Comparison of ENCODE assay signal across 11 cellular contexts in genomic region chr15:52093539-52094502, GRCh38. TPM values are rescaled to one million over a fixed set of nuclear protein-coding genes. Genes with fewer than 3 reads are reported as not detected.
DNase-seq lines count a peak whose midpoint lies in the region; ATAC-seq and TF ChIP-seq lines count a peak whose summit lies in the region.
"Had no signal": no experiment of that assay in that cellular context is flagged by ENCODE, and none has a peak within 500 bp of the region (broad histone marks: within the 10 kb centered on the region; RNA-seq: fewer than 3 reads in every experiment).

No MANE protein-coding gene starts in this region.

- H3K4me3 Mint-ChIP-seq in activated CD8-positive, alpha-beta T cell treated with anti-CD3 and anti-CD28 coated beads, Interleukin-2, amount 10 ng/mL, durations not matched to agents 7 days and 5 days: no peak overlapping the region

- H3K36me3 ChIP-seq in right atrium auricular region: no peaks in the 10 kb centered on the region
- H3K36me3 ChIP-seq in aorta (ENCODE audit: control insufficient read depth in 1 of 2, insufficient read depth in 2 of 2, low read length in 1 of 2): no peaks in the 10 kb centered on the region
- H3K36me3 ChIP-seq: BE2C had no signal

- peaks cover 14% of the 10 kb centered on the region for H3K9me3 Mint-ChIP-seq in activated CD8-positive, alpha-beta T cell treated with anti-CD3 and anti-CD28 coated beads, Interleukin-2, amount 10 ng/mL, durations not matched to agents 7 days and 5 days (ENCODE audit: insufficient read depth)

- no peak for TF ChIP-seq CTCF in right atrium auricular region (IDR thresholded peaks at IDR 0.05)
- no peak for TF ChIP-seq CTCF in astrocyte of the spinal cord (IDR thresholded peaks at IDR 0.05; ENCODE audit: low read depth, low read length)

- CTCF ChIA-PET in activated CD8-positive, alpha-beta T cell treated with anti-CD3 and anti-CD28 coated beads, Interleukin-2, amount 10 ng/mL, durations not matched to agents 7 days and 5 days (lab: Charles Lee): interaction anchor here (1.2 to 1.6 kb wide), 2 partner anchors 15 to 46 kb away, joined by 3 to 5 read pairs; no protein-coding TSS in a partner anchor

- in situ Hi-C loops in astrocyte of the spinal cord (cut with HindIII; ENCODE audit: low sequenced_read_pairs): no loop called here

- WGBS in aorta, 2 donors: 28 to 31% methylated on average over 12 of the region's 12 CpGs

- no peak overlapping the region for H3K27ac Mint-ChIP-seq in activated CD8-positive, alpha-beta T cell treated with anti-CD3 and anti-CD28 coated beads, Interleukin-2, amount 10 ng/mL, durations not matched to agents 7 days and 5 days

- H3K27me3 ChIP-seq in right atrium auricular region (no peaks in the 10 kb centered on the region), aorta (ENCODE audit: control insufficient read depth in 1 of 2, insufficient read depth in 2 of 2, low read length in 1 of 2) (no peaks in the 10 kb centered on the region)
- H3K27me3 ChIP-seq: BE2C had no signal

- no peaks in the 10 kb centered on the region for H3K4me1 Mint-ChIP-seq in activated CD8-positive, alpha-beta T cell treated with anti-CD3 and anti-CD28 coated beads, Interleukin-2, amount 10 ng/mL, durations not matched to agents 7 days and 5 days (ENCODE audit: low read depth)

- DNase-seq in Right ventricle myocardium superior (peak; percentile 54), right atrium auricular region (ENCODE audit: low spot score) (no peak), astrocyte of the spinal cord (ENCODE audit: low read depth, low spot score) (peak; percentile 94), kidney glomerular epithelial cell (lab: John Stamatoyannopoulos, UW) (peak; percentile 44), aorta (peak in 1 of 2 donors; percentile 72), NCI-H146 treated with DMSO at 0.1 percent for 48 hours (lab: John Stamatoyannopoulos, UW; ENCODE audit: unreplicated experiment) (no peak)
- DNase-seq in activated CD8-positive, alpha-beta T cell treated with anti-CD3 and anti-CD28 coated beads, Interleukin-2, amount 10 ng/mL, durations not matched to agents 7 days and 5 days: no peak
- DNase-seq: BE2C had no signal

- H3K4me1 ChIP-seq in right atrium auricular region (peaks cover 0 to 20% of the 10 kb centered on the region in 2 donors), aorta (ENCODE audit: control insufficient read depth in 1 of 2, insufficient read depth in 2 of 2, low read length in 2 of 2) (no peaks in the 10 kb centered on the region)
- H3K4me1 ChIP-seq: BE2C had no signal

- H3K4me3 ChIP-seq in right atrium auricular region: no peak overlapping the region
- H3K4me3 ChIP-seq in astrocyte of the spinal cord (ENCODE audit: low read depth, low read length): no peak overlapping the region
- H3K4me3 ChIP-seq in aorta (ENCODE audit: low read length in 2 of 2): no peak overlapping the region

- ATAC-seq in Right ventricle myocardium superior (ENCODE audit: poor library complexity) (peak; percentile 72), aorta (ENCODE audit: low FRiP score) (peak; percentile 72), GM18873 (IDR thresholded peaks at IDR 0.05; ENCODE audit: low FRiP score, unreplicated experiment) (no peak)
- no peak for ATAC-seq in activated CD8-positive, alpha-beta T cell treated with anti-CD3 and anti-CD28 coated beads, Interleukin-2, amount 10 ng/mL, durations not matched to agents 7 days and 5 days

- H3K27ac ChIP-seq in right atrium auricular region: peak overlapping the region in 1 of 2 donors; percentile 55
- peak overlapping the region in 1 of 2 donors; percentile 25 for H3K27ac ChIP-seq in aorta (ENCODE audit: low read depth in 1 of 2, low read length in 2 of 2)

- H3K36me3 Mint-ChIP-seq in activated CD8-positive, alpha-beta T cell treated with anti-CD3 and anti-CD28 coated beads, Interleukin-2, amount 10 ng/mL, durations not matched to agents 7 days and 5 days (ENCODE audit: low read depth): peaks cover 4% of the 10 kb centered on the region

- H3K9me3 ChIP-seq in right atrium auricular region (peaks cover 7 to 9% of the 10 kb centered on the region in 2 donors), aorta (ENCODE audit: control insufficient read depth, low read length) (no peaks in the 10 kb centered on the region)
- H3K9me3 ChIP-seq: BE2C had no signal

- intact Hi-C loops in Right ventricle myocardium superior (cut with DNase I) (no loop called here), aorta (cut with DNase I) (no loop called here)

- H3K27me3 Mint-ChIP-seq in activated CD8-positive, alpha-beta T cell treated with anti-CD3 and anti-CD28 coated beads, Interleukin-2, amount 10 ng/mL, durations not matched to agents 7 days and 5 days (ENCODE audit: low read depth): peaks cover 17% of the 10 kb centered on the region

- POLR2A ChIA-PET in activated CD8-positive, alpha-beta T cell treated with anti-CD3 and anti-CD28 coated beads, Interleukin-2, amount 10 ng/mL, durations not matched to agents 7 days and 5 days (lab: Charles Lee): interaction anchor here (0.6 kb wide), 1 partner anchor 11 kb away, joined by 3 read pairs; no protein-coding TSS in a partner anchor

RNA-seq across cellular contexts. Expression of gene BCL2L10, which starts 18.8 kb away (rescaled TPM):
- total RNA-seq in Right ventricle myocardium superior (not detected), right atrium auricular region (under 1 TPM in 1 of 2 donors, not detected in 1; 0.37 TPM), aorta (not detected)
- polyA plus RNA-seq in aorta: not detected
- total RNA-seq in activated CD8-positive, alpha-beta T cell treated with anti-CD3 and anti-CD28 coated beads, Interleukin-2, amount 10 ng/mL, durations not matched to agents 7 days and 5 days: under 1 TPM in 1 of 2 experiments, not detected in 1; 0.26 TPM
- total RNA-seq: subcutaneous adipose tissue had no signal
- polyA plus RNA-seq: neural cell had no signal

Comparison
In these comparisons a context has a peak if more than half of its experiments do, and no peak if none do; other contexts are left out.
1. DNase-seq: peak in Right ventricle myocardium superior (single experiment), astrocyte of the spinal cord (single experiment) and kidney glomerular epithelial cell (single experiment); none in right atrium auricular region (single experiment), activated CD8-positive, alpha-beta T cell treated with anti-CD3 and anti-CD28 coated beads, Interleukin-2, amount 10 ng/mL, durations not matched to agents 7 days and 5 days (single experiment) and NCI-H146 treated with DMSO at 0.1 percent for 48 hours (single experiment).
2. ATAC-seq: peak in Right ventricle myocardium superior (single experiment) and aorta (single experiment); none in GM18873 (single experiment) and activated CD8-positive, alpha-beta T cell treated with anti-CD3 and anti-CD28 coated beads, Interleukin-2, amount 10 ng/mL, durations not matched to agents 7 days and 5 days (single experiment).